In the genomic region with DNA sequence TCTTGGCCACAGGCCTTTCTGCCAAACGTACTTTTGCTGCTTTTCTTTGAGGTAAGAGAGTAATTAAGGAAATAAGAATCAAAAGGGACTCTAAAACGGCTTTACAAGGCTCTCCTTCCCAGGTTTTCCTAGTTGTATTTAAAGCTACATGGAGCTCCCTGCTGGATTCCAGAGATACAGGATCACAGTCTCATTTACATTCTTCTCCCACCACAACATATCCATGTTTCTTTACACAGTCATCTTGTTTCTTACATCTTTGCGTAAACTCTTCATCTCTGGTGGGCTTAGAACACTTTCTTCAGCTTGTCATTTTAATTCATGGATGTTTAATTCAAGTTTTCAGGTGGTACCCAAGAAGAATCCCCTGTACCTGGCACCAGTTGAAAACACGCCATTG, we compare ENCODE assay signal across 21 cellular contexts.
A peak's percentile ranks its signal among the peaks of the same experiment; 100 is the strongest.
DNase-seq lines count a peak whose midpoint lies in the region; ATAC-seq, FAIRE-seq and TF ChIP-seq lines count a peak whose summit lies in the region.
"Had no signal": no experiment of that assay in that cellular context is flagged by ENCODE, and none has a peak within 500 bp of the region (broad histone marks: within the 10 kb centered on the region; RNA-seq: fewer than 3 reads in every experiment).

No MANE protein-coding gene starts in this region.

- H3K36me3 ChIP-seq in IMR-90 (ENCODE audit: control insufficient read depth, insufficient read depth, low read length), result no peaks in the 10 kb centered on the region
- H3K36me3 ChIP-seq in brain microvascular endothelial cell (replicated peaks), result no peaks in the 10 kb centered on the region
- H3K36me3 ChIP-seq in osteoblast (ENCODE audit: insufficient read depth, low read length), result no peaks in the 10 kb centered on the region
- no peaks in the 10 kb centered on the region for H3K36me3 ChIP-seq in kidney (ENCODE audit: control insufficient read depth in 1 of 2, insufficient read depth in 2 of 2, low read length in 2 of 2)

- H2BK5ac ChIP-seq in IMR-90 (ENCODE audit: low read depth, low read length, poor library complexity, severe bottlenecking), result peak overlapping the region; percentile 40

- peak overlapping the region; percentile 48; the same call in 1 of the 2 replicates for H3K18ac ChIP-seq in IMR-90 (ENCODE audit: low read depth, low read length)

- DNase-seq in AG10803 (ENCODE audit: low read depth) (peak; percentile 66), IMR-90 (peak; percentile 88), brain microvascular endothelial cell (peak; percentile 16), osteoblast (ENCODE audit: insufficient read length, low spot score, missing footprints) (no peak), NCI-H2029 treated with DMSO at 0.1 percent for 48 hours (lab: John Stamatoyannopoulos, UW) (no peak), KBM-7 (no peak), kidney (no peak), NCI-H226 (no peak)
- DNase-seq: DND-41; GF-D8; GOT3; NCI-H1105 treated with DMSO at 0.1 percent for 48 hours; NCI-H1694; NCI-H510A; NCI-H748 treated with DMSO at 0.1 percent for 48 hours; NK-92 treated with Interleukin-12 subunit alpha and Interleukin-12 subunit beta, amount 100 ng/mL, for 24 hours; Right ventricle myocardium superior had no signal

- no TSS peak for BruUV-seq in IMR-90 (replicated peaks; lab: Mats Ljungman, UMichigan)

- POLR2A ChIA-PET in IMR-90 (lab: Charles Lee; ENCODE audit: unreplicated experiment), result interaction anchor here (0.7 kb wide), 1 partner anchor 1083 kb away, joined by 3 read pairs; no protein-coding TSS in a partner anchor

- H3K23ac ChIP-seq in IMR-90 (ENCODE audit: low read depth, low read length), result no peak overlapping the region

- H3K9me3 ChIP-seq in IMR-90 (ENCODE audit: control insufficient read depth, insufficient read depth, low read length) (no peaks in the 10 kb centered on the region), osteoblast (ENCODE audit: low read depth, low read length) (no peaks in the 10 kb centered on the region), kidney (ENCODE audit: control insufficient read depth in 1 of 2, low read length in 2 of 2) (no peaks in the 10 kb centered on the region)
- H3K9me3 ChIP-seq: A549 had no signal

- H3K4me3 ChIP-seq in AG10803 (ENCODE audit: low read length) (no peak overlapping the region), IMR-90 (ENCODE audit: insufficient read depth, low read depth, low read length) (no peak overlapping the region), brain microvascular endothelial cell (ENCODE audit: low read depth, low read length) (no peak overlapping the region), osteoblast (ENCODE audit: insufficient read depth, low read length) (no peak overlapping the region), kidney (ENCODE audit: low read length in 2 of 2) (no peak overlapping the region)
- H3K4me3 ChIP-seq: A549, GM12878, K562 had no signal

- peak overlapping the region; percentile 27; the same call in 1 of the 2 replicates for H2BK120ac ChIP-seq in IMR-90 (ENCODE audit: low read depth, low read length)

- H3K14ac ChIP-seq in IMR-90 (replicated peaks; ENCODE audit: low read depth, low read length), result no peak overlapping the region

- no peaks in the 10 kb centered on the region for H4K20me1 ChIP-seq in IMR-90 (ENCODE audit: insufficient read depth, low read length)
- H4K20me1 ChIP-seq in osteoblast (ENCODE audit: insufficient read depth, low read length), result no peaks in the 10 kb centered on the region

- no peaks in the 10 kb centered on the region for H3K79me1 ChIP-seq in IMR-90 (ENCODE audit: low read depth in 1 of 2, low read length in 2 of 2)

- TF ChIP-seq CTCF in AG10803 (conservative IDR thresholded peaks at IDR 0.05; ENCODE audit: low read length), result no peak
- TF ChIP-seq CTCF in IMR-90 (conservative IDR thresholded peaks at IDR 0.05; ENCODE audit: low read depth, low read length), result 0 out of 2 replicates have a peak, but pooled peaks have one; percentile 6
- TF ChIP-seq CTCF in brain microvascular endothelial cell (IDR thresholded peaks at IDR 0.05; ENCODE audit: low read depth, low read length, missing control alignments), result no peak
- TF ChIP-seq CTCF in osteoblast (IDR thresholded peaks at IDR 0.05; ENCODE audit: extremely low read depth, low read depth, low read length), result no peak
- no peak for TF ChIP-seq CTCF in kidney (IDR thresholded peaks at IDR 0.05; ENCODE audit: borderline replicate concordance, extremely low read depth, insufficient read depth)

- H3K4me2 ChIP-seq in IMR-90 (ENCODE audit: low read depth, low read length), result peak overlapping the region; percentile 47; the same call in 1 of the 2 replicates
- H3K4me2 ChIP-seq in osteoblast (ENCODE audit: insufficient read depth, low read length), result peak overlapping the region; percentile 20
- H3K4me2 ChIP-seq: A549 had no signal

- 60% methylated on average over 1 of the region's 4 CpGs; no CpG with 5 or more reads in 1 of the 2 experiments for WGBS in IMR-90 (ENCODE audit: extremely low coverage in 2 of 2, insufficient read length in 1 of 2), 2 experiments

- H2AK9ac ChIP-seq in IMR-90 (replicated peaks; ENCODE audit: low read depth, low read length, poor library complexity), result no peak overlapping the region

- FAIRE-seq in kidney (lab: Jason Lieb, UNC), result no peak
- FAIRE-seq: A549, GM12878, K562 had no signal

- H3K9me1 ChIP-seq in IMR-90 (ENCODE audit: insufficient read depth, low read length), result peaks cover 12% of the 10 kb centered on the region

- H3K27ac ChIP-seq in IMR-90 (ENCODE audit: insufficient read depth, low read length), result no peak overlapping the region
- no peak overlapping the region for H3K27ac ChIP-seq in brain microvascular endothelial cell
- no peak overlapping the region for H3K27ac ChIP-seq in osteoblast (ENCODE audit: low read depth, low read length)
- H3K27ac ChIP-seq in kidney (ENCODE audit: low read depth in 2 of 2, low read length in 2 of 2), result no peak overlapping the region
- H3K27ac ChIP-seq: A549 had no signal

- no peak overlapping the region for H4K91ac ChIP-seq in IMR-90 (ENCODE audit: insufficient read depth, low read depth, low read length)

- H3K9ac ChIP-seq in IMR-90 (ENCODE audit: low read depth, low read length), result no peak overlapping the region
- H3K9ac ChIP-seq in kidney (ENCODE audit: low read length in 2 of 2), result no peak overlapping the region

- intact Hi-C loops in IMR-90 (cut with micrococcal nuclease), result no loop called here
- intact Hi-C loops in kidney (cut with DNase I), result no loop called here

- CTCF ChIA-PET in IMR-90 (lab: Yijun Ruan, JAX), result interaction anchor here (0.5 to 1.2 kb wide), 2 partner anchors 91 to 381 kb away, joined by 3 read pairs; no protein-coding TSS in a partner anchor

- H3K4me1 ChIP-seq in IMR-90 (ENCODE audit: control insufficient read depth, insufficient read depth, low read length), result peaks cover 6% of the 10 kb centered on the region; the same call in 1 of the 2 replicates
- H3K4me1 ChIP-seq in osteoblast (ENCODE audit: insufficient read depth, low read length), result peaks cover 4% of the 10 kb centered on the region
- no peaks in the 10 kb centered on the region for H3K4me1 ChIP-seq in kidney (ENCODE audit: control insufficient read depth in 1 of 2, insufficient read depth in 1 of 2, low read depth in 1 of 2, low read length in 2 of 2)
- H3K4me1 ChIP-seq: A549 had no signal

- peak; percentile 86 for ATAC-seq in IMR-90 (ENCODE audit: low read depth)
- ATAC-seq: A549, GM12878, HCT116, K562 had no signal

- H2BK15ac ChIP-seq in IMR-90 (ENCODE audit: low read depth, low read length), result no peak overlapping the region

- H2AFZ ChIP-seq in IMR-90 (replicated peaks; ENCODE audit: low read length, poor library complexity) (no peak overlapping the region), osteoblast (ENCODE audit: low read length) (peak overlapping the region; percentile 9)

- dilution Hi-C loops in IMR-90 (cut with HindIII; ENCODE audit: low sequenced_read_pairs, unreplicated experiment), result no loop called here

- no peak for TF ChIP-seq POLR2A in IMR-90 (IDR thresholded peaks at IDR 0.05; ENCODE audit: low read depth, low read length)

- peak overlapping the region; percentile 66; the same call in 1 of the 2 replicates for H2BK20ac ChIP-seq in IMR-90 (ENCODE audit: low read depth, low read length)

- H3K56ac ChIP-seq in IMR-90 (ENCODE audit: extremely low read depth, insufficient read depth, low read length), result peak overlapping the region; percentile 7; the same call in 1 of the 2 replicates

- H2AK5ac ChIP-seq in IMR-90 (ENCODE audit: low read depth, low read length), result no peak overlapping the region

- H3K4ac ChIP-seq in IMR-90 (ENCODE audit: low read depth, low read length), result no peak overlapping the region

- no peak overlapping the region for H4K5ac ChIP-seq in IMR-90 (ENCODE audit: low read depth, low read length)

- H3K27me3 ChIP-seq in IMR-90 (ENCODE audit: control insufficient read depth, insufficient read depth, low read length) (no peaks in the 10 kb centered on the region), brain microvascular endothelial cell (replicated peaks) (no peaks in the 10 kb centered on the region), osteoblast (ENCODE audit: insufficient read depth, low read length) (no peaks in the 10 kb centered on the region)

- no peaks in the 10 kb centered on the region for H3K79me2 ChIP-seq in osteoblast (ENCODE audit: insufficient read depth, low read length)

- TF ChIP-seq RAD21 in IMR-90 (IDR thresholded peaks at IDR 0.05; ENCODE audit: low read length), result peak; percentile 17; the same call in 1 of the 2 replicates

- H4K8ac ChIP-seq in IMR-90 (ENCODE audit: low read depth in 2 of 2, low read length in 2 of 2), result peak overlapping the region in 1 of 2 experiments; percentile 46; a peak in 1 of 4 replicates

- in situ Hi-C loops in IMR-90 (cut with MboI; ENCODE audit: low sequenced_read_pairs) (loop anchor here (25.0 kb wide), 1 partner anchor 845 kb away; no protein-coding TSS in a partner anchor), brain microvascular endothelial cell (cut with HindIII; ENCODE audit: low pct_ligation_motif_present, low sequenced_read_pairs) (no loop called here), KBM-7 (cut with MboI; ENCODE audit: low pct_unique_long_range_greater_than_20kb, low sequenced_read_pairs) (no loop called here)

TF ChIP-seq in IMR-90, 13 proteins besides CTCF, POLR2A, EP300 and RAD21 (continues in another document):
- TF ChIP-seq NFE2L2 (IDR thresholded peaks at IDR 0.05; ENCODE audit: low read depth, low read length) (no peak), MAFK (IDR thresholded peaks at IDR 0.05; ENCODE audit: low read depth, low read length) (no peak), FOS (IDR thresholded peaks at IDR 0.05; ENCODE audit: low read depth, low read length) (no peak), CEBPB (IDR thresholded peaks at IDR 0.05; ENCODE audit: low read depth, low read length) (0 out of 2 replicates have a peak, but pooled peaks have one; percentile 22), RFX5 (IDR thresholded peaks at IDR 0.05; ENCODE audit: low read depth, low read length) (no peak)
- TF ChIP-seq, protein P1, sequence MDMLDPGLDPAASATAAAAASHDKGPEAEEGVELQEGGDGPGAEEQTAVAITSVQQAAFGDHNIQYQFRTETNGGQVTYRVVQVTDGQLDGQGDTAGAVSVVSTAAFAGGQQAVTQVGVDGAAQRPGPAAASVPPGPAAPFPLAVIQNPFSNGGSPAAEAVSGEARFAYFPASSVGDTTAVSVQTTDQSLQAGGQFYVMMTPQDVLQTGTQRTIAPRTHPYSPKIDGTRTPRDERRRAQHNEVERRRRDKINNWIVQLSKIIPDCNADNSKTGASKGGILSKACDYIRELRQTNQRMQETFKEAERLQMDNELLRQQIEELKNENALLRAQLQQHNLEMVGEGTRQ (IDR thresholded peaks at IDR 0.05; ENCODE audit: low read depth, low read length), result no peak

Comparison
In these comparisons a context has a peak if more than half of its experiments do, and no peak if none do; other contexts are left out.
1. DNase-seq: peak in AG10803 (single experiment), IMR-90 (single experiment) and brain microvascular endothelial cell (single experiment); none in osteoblast (single experiment), NCI-H2029 treated with DMSO at 0.1 percent for 48 hours (single experiment), KBM-7 (single experiment), kidney (single experiment) and NCI-H226 (single experiment).